ENCODE assay signal across 20 cellular contexts in the genomic region with DNA sequence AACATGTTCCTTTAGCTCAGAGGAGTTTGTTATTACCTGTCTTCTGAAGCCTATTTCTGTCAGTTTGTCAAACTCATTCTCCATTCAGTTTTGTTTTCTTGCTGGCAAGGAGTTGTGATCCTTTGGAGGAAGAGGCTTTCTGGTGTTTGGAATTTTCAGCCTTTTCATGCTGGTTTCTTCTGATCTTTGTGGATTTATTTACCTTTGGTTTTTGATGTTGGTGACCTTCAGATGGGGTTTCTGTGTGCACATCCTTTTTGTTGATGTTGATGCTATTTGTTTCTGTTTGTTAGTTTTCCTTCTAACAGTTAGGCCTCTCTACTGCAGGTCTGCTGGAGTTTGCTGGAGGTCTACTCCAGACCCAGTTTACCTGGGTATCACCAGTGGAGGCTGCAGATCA.
"Had no signal": no experiment of that assay in that cellular context is flagged by ENCODE, and none has a peak within 500 bp of the region (broad histone marks: within the 10 kb centered on the region; RNA-seq: fewer than 3 reads in every experiment).

No MANE protein-coding gene starts in this region.

- H3K9ac ChIP-seq: SK-N-SH had no signal

- H3K27ac ChIP-seq: HL-60, RWPE1 had no signal

- H3K4me2 ChIP-seq: SK-N-SH had no signal

- H3K9me3 ChIP-seq: SK-N-SH had no signal

- ATAC-seq: Panc1, PC-3 had no signal

- DNase-seq: KBM-7, MV-4-11, NCI-H1048, NCI-H1105, NCI-H1417, NCI-H1436 treated with DMSO at 0.1 percent for 48 hours, NCI-H1694, NCI-H187 treated with DMSO at 0.1 percent for 48 hours, NCI-H2029 treated with DMSO at 0.1 percent for 48 hours, NCI-H2227 treated with DMSO at 0.1 percent for 48 hours, NCI-H524, NCI-H526 treated with DMSO at 0.1 percent for 48 hours, NCI-H748 treated with DMSO at 0.1 percent for 48 hours, PC-3, SHP77, SK-N-SH, SW 1271 had no signal
